1 cellular context compared by ENCODE assay signal in the genomic region with DNA sequence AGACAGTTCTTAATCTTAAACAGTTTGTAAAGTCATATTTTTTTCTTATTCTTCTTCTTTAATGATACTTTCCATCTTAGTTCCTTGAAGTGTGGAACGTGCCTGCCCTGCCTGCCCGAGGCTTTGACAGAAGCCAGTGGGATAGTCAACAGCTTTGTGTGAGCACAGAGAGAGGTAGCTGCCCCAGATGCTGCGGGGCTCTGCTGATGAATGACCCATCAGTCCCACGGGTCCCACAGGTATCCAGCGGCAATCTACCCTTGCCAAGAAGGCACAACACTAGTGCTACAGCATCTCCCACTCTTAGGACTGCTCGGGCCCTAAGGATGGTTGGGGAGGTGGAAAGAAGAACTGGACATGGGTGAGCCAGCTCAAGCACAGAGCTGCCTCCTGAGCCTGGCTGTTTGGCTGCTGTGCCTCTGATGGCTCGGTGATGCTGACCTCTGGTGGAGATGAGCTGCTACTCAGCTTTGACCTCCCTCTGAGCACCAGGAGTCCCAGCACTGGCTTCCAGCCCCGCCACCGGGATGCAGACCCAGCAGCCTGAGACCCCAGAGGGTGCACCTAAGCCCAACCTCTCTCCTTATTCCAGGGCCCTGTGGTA.
TF ChIP-seq lines count a peak whose summit lies in the region.

No MANE protein-coding gene starts in this region.

TF ChIP-seq in neural cell, 6 proteins besides CTCF, POLR2A, EP300 and RAD21 (continued from another document):
- TF ChIP-seq REST (IDR thresholded peaks at IDR 0.05; ENCODE audit: borderline replicate concordance) (no peak), EZH2 (IDR thresholded peaks at IDR 0.05; ENCODE audit: borderline replicate concordance, insufficient read depth, low read length, poor library complexity, severe bottlenecking) (no peak)
